ENCODE assay signal across 8 cellular contexts in genomic region chr10:94403823-94404228, GRCh38.
DNase-seq lines count a peak whose midpoint lies in the region; ATAC-seq lines count a peak whose summit lies in the region.

No MANE protein-coding gene starts in this region.

- H3K27me3 Mint-ChIP-seq in activated naive CD8-positive, alpha-beta T cell: peaks cover 40% of the 10 kb centered on the region
- peaks cover 58% of the 10 kb centered on the region for H3K27me3 Mint-ChIP-seq in stimulated activated naive CD8-positive, alpha-beta T cell treated with anti-CD3 and anti-CD28 coated beads, Interleukin-15, amount 100 ng/mL, for 72 hours

- no peaks in the 10 kb centered on the region for H3K36me3 Mint-ChIP-seq in activated naive CD8-positive, alpha-beta T cell

- peak overlapping the region; percentile 84 for H3K4me3 Mint-ChIP-seq in activated naive CD8-positive, alpha-beta T cell
- peak overlapping the region; percentile 68 to 82 for H3K4me3 Mint-ChIP-seq in stimulated activated naive CD8-positive, alpha-beta T cell treated with anti-CD3 and anti-CD28 coated beads, Interleukin-15, amount 100 ng/mL, for 72 hours

- ATAC-seq in HG03175 (IDR thresholded peaks at IDR 0.05; ENCODE audit: unreplicated experiment): peak; percentile 11
- ATAC-seq in stimulated activated naive CD8-positive, alpha-beta T cell treated with anti-CD3 and anti-CD28 coated beads, Interleukin-15, amount 100 ng/mL, for 72 hours: no peak

- DNase-seq in DMS153 treated with DMSO at 0.1 percent for 48 hours (lab: John Stamatoyannopoulos, UW; ENCODE audit: unreplicated experiment): peak; percentile 36
- DNase-seq in DMS153 (lab: John Stamatoyannopoulos, UW): no peak
- no peak for DNase-seq in stimulated activated naive CD8-positive, alpha-beta T cell treated with anti-CD3 and anti-CD28 coated beads, Interleukin-15, amount 100 ng/mL, for 72 hours
- DNase-seq in activated CD4-positive, CD25-positive, alpha-beta regulatory T cell treated with anti-CD3 and anti-CD28 coated beads, Interleukin-2, amount 50 U/mL, for 72 hours: no peak
- no peak for DNase-seq in NCI-H748 treated with DMSO at 0.1 percent for 48 hours (lab: John Stamatoyannopoulos, UW)

- peaks cover 2% of the 10 kb centered on the region for H3K9me3 ChIP-seq in iPS-18c (ENCODE audit: control insufficient read depth, insufficient read depth, low read length)

- H3K4me3 ChIP-seq in iPS-18c (ENCODE audit: insufficient read depth, low read depth, low read length): peak overlapping the region; percentile 93; the same call in 1 of the 2 replicates

- H3K27ac Mint-ChIP-seq in activated naive CD8-positive, alpha-beta T cell: no peak overlapping the region
- H3K27ac Mint-ChIP-seq in stimulated activated naive CD8-positive, alpha-beta T cell treated with anti-CD3 and anti-CD28 coated beads, Interleukin-15, amount 100 ng/mL, for 72 hours: no peak overlapping the region

- H3K9me3 Mint-ChIP-seq in activated naive CD8-positive, alpha-beta T cell (ENCODE audit: low read depth): no peaks in the 10 kb centered on the region
- H3K9me3 Mint-ChIP-seq in stimulated activated naive CD8-positive, alpha-beta T cell treated with anti-CD3 and anti-CD28 coated beads, Interleukin-15, amount 100 ng/mL, for 72 hours: no peaks in the 10 kb centered on the region

- H3K4me1 Mint-ChIP-seq in activated naive CD8-positive, alpha-beta T cell (ENCODE audit: low read depth): peaks cover 9% of the 10 kb centered on the region
- no peaks in the 10 kb centered on the region for H3K4me1 Mint-ChIP-seq in stimulated activated naive CD8-positive, alpha-beta T cell treated with anti-CD3 and anti-CD28 coated beads, Interleukin-15, amount 100 ng/mL, for 72 hours
